1 cellular context compared by ENCODE assay signal in the genomic region with DNA sequence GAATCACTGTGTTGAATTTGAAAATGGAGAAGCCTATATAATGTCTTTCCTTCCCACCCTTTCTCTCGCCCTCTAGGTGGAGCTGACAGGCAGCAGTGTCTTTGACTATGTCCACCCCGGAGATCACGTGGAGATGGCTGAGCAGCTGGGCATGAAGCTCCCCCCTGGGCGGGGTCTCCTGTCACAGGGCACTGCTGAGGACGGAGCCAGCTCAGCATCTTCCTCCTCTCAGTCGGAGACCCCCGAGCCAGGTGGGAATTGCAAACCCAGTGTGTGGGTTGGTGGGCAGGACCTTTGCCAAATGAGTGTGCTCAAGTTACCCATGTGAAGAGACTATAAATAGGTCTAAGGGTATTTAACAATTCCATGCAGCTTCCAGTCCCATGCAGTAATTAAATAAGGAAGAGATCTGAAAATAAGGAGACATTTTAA.
TF ChIP-seq lines count a peak whose summit lies in the region.

No MANE protein-coding gene starts in this region.

TF ChIP-seq in GM23338, 12 proteins besides CTCF, POLR2A, EP300 and RAD21 (continued from another document):
- TF ChIP-seq, protein P1, sequence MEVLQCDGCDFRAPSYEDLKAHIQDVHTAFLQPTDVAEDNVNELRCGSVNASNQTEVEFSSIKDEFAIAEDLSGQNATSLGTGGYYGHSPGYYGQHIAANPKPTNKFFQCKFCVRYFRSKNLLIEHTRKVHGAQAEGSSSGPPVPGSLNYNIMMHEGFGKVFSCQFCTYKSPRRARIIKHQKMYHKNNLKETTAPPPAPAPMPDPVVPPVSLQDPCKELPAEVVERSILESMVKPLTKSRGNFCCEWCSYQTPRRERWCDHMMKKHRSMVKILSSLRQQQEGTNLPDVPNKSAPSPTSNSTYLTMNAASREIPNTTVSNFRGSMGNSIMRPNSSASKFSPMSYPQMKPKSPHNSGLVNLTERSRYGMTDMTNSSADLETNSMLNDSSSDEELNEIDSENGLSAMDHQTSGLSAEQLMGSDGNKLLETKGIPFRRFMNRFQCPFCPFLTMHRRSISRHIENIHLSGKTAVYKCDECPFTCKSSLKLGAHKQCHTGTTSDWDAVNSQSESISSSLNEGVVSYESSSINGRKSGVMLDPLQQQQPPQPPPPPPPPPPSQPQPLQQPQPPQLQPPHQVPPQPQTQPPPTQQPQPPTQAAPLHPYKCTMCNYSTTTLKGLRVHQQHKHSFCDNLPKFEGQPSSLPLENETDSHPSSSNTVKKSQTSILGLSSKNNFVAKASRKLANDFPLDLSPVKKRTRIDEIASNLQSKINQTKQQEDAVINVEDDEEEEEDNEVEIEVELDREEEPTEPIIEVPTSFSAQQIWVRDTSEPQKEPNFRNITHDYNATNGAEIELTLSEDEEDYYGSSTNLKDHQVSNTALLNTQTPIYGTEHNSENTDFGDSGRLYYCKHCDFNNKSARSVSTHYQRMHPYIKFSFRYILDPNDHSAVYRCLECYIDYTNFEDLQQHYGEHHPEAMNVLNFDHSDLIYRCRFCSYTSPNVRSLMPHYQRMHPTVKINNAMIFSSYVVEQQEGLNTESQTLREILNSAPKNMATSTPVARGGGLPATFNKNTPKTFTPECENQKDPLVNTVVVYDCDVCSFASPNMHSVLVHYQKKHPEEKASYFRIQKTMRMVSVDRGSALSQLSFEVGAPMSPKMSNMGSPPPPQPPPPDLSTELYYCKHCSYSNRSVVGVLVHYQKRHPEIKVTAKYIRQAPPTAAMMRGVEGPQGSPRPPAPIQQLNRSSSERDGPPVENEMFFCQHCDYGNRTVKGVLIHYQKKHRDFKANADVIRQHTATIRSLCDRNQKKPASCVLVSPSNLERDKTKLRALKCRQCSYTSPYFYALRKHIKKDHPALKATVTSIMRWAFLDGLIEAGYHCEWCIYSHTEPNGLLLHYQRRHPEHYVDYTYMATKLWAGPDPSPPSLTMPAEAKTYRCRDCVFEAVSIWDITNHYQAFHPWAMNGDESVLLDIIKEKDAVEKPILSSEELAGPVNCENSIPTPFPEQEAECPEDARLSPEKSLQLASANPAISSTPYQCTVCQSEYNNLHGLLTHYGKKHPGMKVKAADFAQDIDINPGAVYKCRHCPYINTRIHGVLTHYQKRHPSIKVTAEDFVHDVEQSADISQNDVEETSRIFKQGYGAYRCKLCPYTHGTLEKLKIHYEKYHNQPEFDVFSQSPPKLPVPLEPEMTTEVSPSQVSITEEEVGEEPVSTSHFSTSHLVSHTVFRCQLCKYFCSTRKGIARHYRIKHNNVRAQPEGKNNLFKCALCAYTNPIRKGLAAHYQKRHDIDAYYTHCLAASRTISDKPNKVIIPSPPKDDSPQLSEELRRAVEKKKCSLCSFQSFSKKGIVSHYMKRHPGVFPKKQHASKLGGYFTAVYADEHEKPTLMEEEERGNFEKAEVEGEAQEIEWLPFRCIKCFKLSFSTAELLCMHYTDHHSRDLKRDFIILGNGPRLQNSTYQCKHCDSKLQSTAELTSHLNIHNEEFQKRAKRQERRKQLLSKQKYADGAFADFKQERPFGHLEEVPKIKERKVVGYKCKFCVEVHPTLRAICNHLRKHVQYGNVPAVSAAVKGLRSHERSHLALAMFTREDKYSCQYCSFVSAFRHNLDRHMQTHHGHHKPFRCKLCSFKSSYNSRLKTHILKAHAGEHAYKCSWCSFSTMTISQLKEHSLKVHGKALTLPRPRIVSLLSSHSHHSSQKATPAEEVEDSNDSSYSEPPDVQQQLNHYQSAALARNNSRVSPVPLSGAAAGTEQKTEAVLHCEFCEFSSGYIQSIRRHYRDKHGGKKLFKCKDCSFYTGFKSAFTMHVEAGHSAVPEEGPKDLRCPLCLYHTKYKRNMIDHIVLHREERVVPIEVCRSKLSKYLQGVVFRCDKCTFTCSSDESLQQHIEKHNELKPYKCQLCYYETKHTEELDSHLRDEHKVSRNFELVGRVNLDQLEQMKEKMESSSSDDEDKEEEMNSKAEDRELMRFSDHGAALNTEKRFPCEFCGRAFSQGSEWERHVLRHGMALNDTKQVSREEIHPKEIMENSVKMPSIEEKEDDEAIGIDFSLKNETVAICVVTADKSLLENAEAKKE (CRISPR knock-in tag; IDR thresholded peaks at IDR 0.05), result no peak
- TF ChIP-seq ZNF114 (CRISPR knock-in tag; IDR thresholded peaks at IDR 0.05), result no peak
